In the genomic region with DNA sequence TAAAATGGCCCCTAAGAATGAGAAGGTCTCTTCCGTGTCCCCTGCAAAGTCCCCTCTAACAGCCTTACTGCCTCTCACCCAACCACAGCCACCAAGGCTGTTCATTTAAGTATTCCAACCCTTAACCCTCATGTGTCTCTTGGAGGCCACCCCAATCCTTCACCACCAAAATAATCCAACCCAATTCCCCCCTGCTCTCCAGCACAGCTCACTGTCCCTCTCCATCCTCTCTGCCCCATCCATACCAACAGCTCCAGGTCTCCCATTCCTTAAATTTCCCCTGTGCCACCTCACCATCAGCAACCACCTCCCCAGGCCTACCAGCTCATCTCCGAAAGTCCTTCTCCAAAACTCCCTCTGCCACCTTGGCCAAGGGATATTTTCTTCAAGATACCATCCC, we compare ENCODE assay signal across 9 cellular contexts. TPM values are rescaled to one million over a fixed set of nuclear protein-coding genes. Genes with fewer than 3 reads are reported as not detected.
DNase-seq lines count a peak whose midpoint lies in the region; ATAC-seq and TF ChIP-seq lines count a peak whose summit lies in the region.
"Had no signal": no experiment of that assay in that cellular context is flagged by ENCODE, and none has a peak within 500 bp of the region (broad histone marks: within the 10 kb centered on the region; RNA-seq: fewer than 3 reads in every experiment).

No MANE protein-coding gene starts in this region.

- H3K9me3 Mint-ChIP-seq in activated naive CD4-positive, alpha-beta T cell treated with anti-CD3 and anti-CD28 coated beads, Interleukin-2, amount 10 ng/mL, durations not matched to agents 7 days and 5 days = no peaks in the 10 kb centered on the region
- H3K9me3 Mint-ChIP-seq in activated CD4-positive, alpha-beta memory T cell treated with anti-CD3 and anti-CD28 coated beads, Interleukin-2, amount 10 ng/mL, durations not matched to agents 7 days and 5 days = no peaks in the 10 kb centered on the region

- no peak overlapping the region for H3K27ac Mint-ChIP-seq in activated naive CD4-positive, alpha-beta T cell treated with anti-CD3 and anti-CD28 coated beads, Interleukin-2, amount 10 ng/mL, durations not matched to agents 7 days and 5 days
- no peak overlapping the region for H3K27ac Mint-ChIP-seq in activated CD4-positive, alpha-beta memory T cell treated with anti-CD3 and anti-CD28 coated beads, Interleukin-2, amount 10 ng/mL, durations not matched to agents 7 days and 5 days

- peaks cover 61% of the 10 kb centered on the region for H3K79me2 ChIP-seq in hepatocyte

- H3K4me3 ChIP-seq in hepatocyte (no peak overlapping the region), thoracic aorta (peak overlapping the region; percentile 96)

- H3K4me1 ChIP-seq in hepatocyte (ENCODE audit: insufficient read depth) = no peaks in the 10 kb centered on the region
- peaks cover 12 to 13% of the 10 kb centered on the region in 2 donors for H3K4me1 ChIP-seq in thoracic aorta (ENCODE audit: control insufficient read depth in 1 of 2, low read depth in 2 of 2)

- no peaks in the 10 kb centered on the region for H3K9me2 ChIP-seq in hepatocyte (replicated peaks; ENCODE audit: insufficient read depth)

- POLR2A ChIA-PET in activated CD4-positive, alpha-beta memory T cell treated with anti-CD3 and anti-CD28 coated beads, Interleukin-2, amount 10 ng/mL, durations not matched to agents 7 days and 5 days (lab: Charles Lee) = interaction anchor here (2.6 kb wide), 1 partner anchor 8 kb away, joined by 5 read pairs; no protein-coding TSS in a partner anchor

- H3K9me3 ChIP-seq in hepatocyte (ENCODE audit: low read depth) = no peaks in the 10 kb centered on the region
- H3K9me3 ChIP-seq in thoracic aorta = no peaks in the 10 kb centered on the region

- H3K4me3 Mint-ChIP-seq in activated naive CD4-positive, alpha-beta T cell treated with anti-CD3 and anti-CD28 coated beads, Interleukin-2, amount 10 ng/mL, durations not matched to agents 7 days and 5 days = peak overlapping the region; percentile 91
- peak overlapping the region; percentile 93 for H3K4me3 Mint-ChIP-seq in activated CD4-positive, alpha-beta memory T cell treated with anti-CD3 and anti-CD28 coated beads, Interleukin-2, amount 10 ng/mL, durations not matched to agents 7 days and 5 days

- no peak for ATAC-seq in thoracic aorta (ENCODE audit: insufficient number of reproducible peaks, low FRiP score, low read depth)
- ATAC-seq in GM21423 (IDR thresholded peaks at IDR 0.05; ENCODE audit: unreplicated experiment) = no peak

- peaks cover 16% of the 10 kb centered on the region for H3K27me3 Mint-ChIP-seq in activated naive CD4-positive, alpha-beta T cell treated with anti-CD3 and anti-CD28 coated beads, Interleukin-2, amount 10 ng/mL, durations not matched to agents 7 days and 5 days
- H3K27me3 Mint-ChIP-seq in activated CD4-positive, alpha-beta memory T cell treated with anti-CD3 and anti-CD28 coated beads, Interleukin-2, amount 10 ng/mL, durations not matched to agents 7 days and 5 days = no peaks in the 10 kb centered on the region

- TF ChIP-seq CTCF in hepatocyte (IDR thresholded peaks at IDR 0.05; ENCODE audit: poor library complexity) (no peak), thoracic aorta (IDR thresholded peaks at IDR 0.05) (no peak)

- no peak for DNase-seq in activated naive CD4-positive, alpha-beta T cell treated with anti-CD3 and anti-CD28 coated beads, Interleukin-2, amount 10 ng/mL, durations not matched to agents 7 days and 5 days
- DNase-seq in activated naive CD4-positive, alpha-beta T cell treated with Interleukin-2 at 50 U/mL for 16 hours = no peak
- no peak for DNase-seq in activated CD4-positive, alpha-beta memory T cell treated with anti-CD3 and anti-CD28 coated beads, Interleukin-2, amount 10 ng/mL, durations not matched to agents 7 days and 5 days
- DNase-seq in hepatocyte (ENCODE audit: low spot score) (no peak), thoracic aorta (ENCODE audit: low spot score) (no peak), NCI-H1930 (lab: John Stamatoyannopoulos, UW) (no peak), GM19238 (ENCODE audit: insufficient read length, low spot score) (no peak)
- DNase-seq: SIG-M5 had no signal

- H4K20me1 ChIP-seq in hepatocyte (ENCODE audit: insufficient read depth, poor library complexity, severe bottlenecking) = no peaks in the 10 kb centered on the region

- no peaks in the 10 kb centered on the region for H3K36me3 ChIP-seq in hepatocyte (replicated peaks; ENCODE audit: insufficient read depth, low read depth)
- no peaks in the 10 kb centered on the region for H3K36me3 ChIP-seq in thoracic aorta

- peaks cover 15% of the 10 kb centered on the region for H3K36me3 Mint-ChIP-seq in activated naive CD4-positive, alpha-beta T cell treated with anti-CD3 and anti-CD28 coated beads, Interleukin-2, amount 10 ng/mL, durations not matched to agents 7 days and 5 days
- H3K36me3 Mint-ChIP-seq in activated CD4-positive, alpha-beta memory T cell treated with anti-CD3 and anti-CD28 coated beads, Interleukin-2, amount 10 ng/mL, durations not matched to agents 7 days and 5 days (ENCODE audit: low read depth) = peaks cover 10% of the 10 kb centered on the region

- no peaks in the 10 kb centered on the region for H3K27me3 ChIP-seq in hepatocyte
- H3K27me3 ChIP-seq in thoracic aorta (replicated peaks; ENCODE audit: insufficient read depth) = no peaks in the 10 kb centered on the region

- CTCF ChIA-PET in activated naive CD4-positive, alpha-beta T cell treated with anti-CD3 and anti-CD28 coated beads, Interleukin-2, amount 10 ng/mL, durations not matched to agents 7 days and 5 days (lab: Charles Lee) = no interaction called here
- CTCF ChIA-PET in activated CD4-positive, alpha-beta memory T cell treated with anti-CD3 and anti-CD28 coated beads, Interleukin-2, amount 10 ng/mL, durations not matched to agents 7 days and 5 days (lab: Charles Lee) = no interaction called here

- H3K4me2 ChIP-seq in hepatocyte = peak overlapping the region; percentile 87

- H3K4me1 Mint-ChIP-seq in activated naive CD4-positive, alpha-beta T cell treated with anti-CD3 and anti-CD28 coated beads, Interleukin-2, amount 10 ng/mL, durations not matched to agents 7 days and 5 days = peaks cover 41% of the 10 kb centered on the region
- H3K4me1 Mint-ChIP-seq in activated CD4-positive, alpha-beta memory T cell treated with anti-CD3 and anti-CD28 coated beads, Interleukin-2, amount 10 ng/mL, durations not matched to agents 7 days and 5 days = peaks cover 28% of the 10 kb centered on the region

- 91% methylated on average over 2 of the region's 2 CpGs for WGBS in hepatocyte (ENCODE audit: low lambda C conversion rate, missing lambda C conversion rate)

- no peak overlapping the region for H2AFZ ChIP-seq in hepatocyte

- no peak overlapping the region for H3K27ac ChIP-seq in hepatocyte
- no peak overlapping the region for H3K27ac ChIP-seq in thoracic aorta

RNA-seq across cellular contexts. Expression of a gene that starts 1.4 kb away (rescaled TPM):
- 10 to 100 TPM; 22.2 to 24.0 TPM for total RNA-seq in activated CD4-positive, alpha-beta memory T cell treated with anti-CD3 and anti-CD28 coated beads, Interleukin-2, amount 10 ng/mL, durations not matched to agents 7 days and 5 days
- 21.1 and 24.5 TPM in 2 replicates for total RNA-seq in hepatocyte
- 5.7 and 6.3 TPM in 2 replicates for polyA plus RNA-seq in hepatocyte
- 10 to 100 TPM; 34.0 to 36.0 TPM for total RNA-seq in thoracic aorta

RNA-seq across cellular contexts. Expression of a gene that starts 49.8 kb away (rescaled TPM):
- total RNA-seq in activated CD4-positive, alpha-beta memory T cell treated with anti-CD3 and anti-CD28 coated beads, Interleukin-2, amount 10 ng/mL, durations not matched to agents 7 days and 5 days = 1 to 10 TPM; 8.4 to 8.6 TPM
- total RNA-seq in hepatocyte (8.9 and 12.2 TPM in 2 replicates), thoracic aorta (1 to 10 TPM; 7.3 to 7.9 TPM)
- 14.3 and 14.8 TPM in 2 replicates for polyA plus RNA-seq in hepatocyte
